In the genomic region with DNA sequence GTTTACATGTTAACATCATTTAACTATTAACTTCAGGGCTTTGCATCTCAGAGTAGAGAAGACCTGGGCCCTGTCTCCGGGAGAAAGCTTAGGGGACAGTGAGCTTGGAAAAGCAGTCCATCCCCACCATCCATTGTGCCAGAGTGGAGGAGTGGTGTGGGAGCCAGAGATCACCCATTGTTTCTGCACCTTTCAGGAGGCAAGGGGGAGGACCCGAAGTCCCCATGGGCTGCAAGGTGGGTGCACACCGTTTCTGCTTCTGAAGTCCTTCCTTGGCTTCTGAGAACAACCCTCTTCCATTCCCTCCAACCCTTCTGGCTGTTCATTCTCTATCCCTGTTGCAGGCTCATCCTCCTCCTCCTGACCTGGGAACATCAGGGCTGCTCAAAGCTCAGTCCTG, we compare ENCODE assay signal across 1 cellular context.
TF ChIP-seq lines count a peak whose summit lies in the region.

No MANE protein-coding gene starts in this region.

TF ChIP-seq in IMR-90, 13 proteins besides CTCF, POLR2A, EP300 and RAD21 (continued from another document):
- TF ChIP-seq, protein P1, sequence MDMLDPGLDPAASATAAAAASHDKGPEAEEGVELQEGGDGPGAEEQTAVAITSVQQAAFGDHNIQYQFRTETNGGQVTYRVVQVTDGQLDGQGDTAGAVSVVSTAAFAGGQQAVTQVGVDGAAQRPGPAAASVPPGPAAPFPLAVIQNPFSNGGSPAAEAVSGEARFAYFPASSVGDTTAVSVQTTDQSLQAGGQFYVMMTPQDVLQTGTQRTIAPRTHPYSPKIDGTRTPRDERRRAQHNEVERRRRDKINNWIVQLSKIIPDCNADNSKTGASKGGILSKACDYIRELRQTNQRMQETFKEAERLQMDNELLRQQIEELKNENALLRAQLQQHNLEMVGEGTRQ (IDR thresholded peaks at IDR 0.05; ENCODE audit: low read depth, low read length) = no peak
- no peak for TF ChIP-seq RCOR1 (IDR thresholded peaks at IDR 0.05; ENCODE audit: insufficient replicate concordance, low read length)
